ENCODE assay signal across 8 cellular contexts in the genomic region with DNA sequence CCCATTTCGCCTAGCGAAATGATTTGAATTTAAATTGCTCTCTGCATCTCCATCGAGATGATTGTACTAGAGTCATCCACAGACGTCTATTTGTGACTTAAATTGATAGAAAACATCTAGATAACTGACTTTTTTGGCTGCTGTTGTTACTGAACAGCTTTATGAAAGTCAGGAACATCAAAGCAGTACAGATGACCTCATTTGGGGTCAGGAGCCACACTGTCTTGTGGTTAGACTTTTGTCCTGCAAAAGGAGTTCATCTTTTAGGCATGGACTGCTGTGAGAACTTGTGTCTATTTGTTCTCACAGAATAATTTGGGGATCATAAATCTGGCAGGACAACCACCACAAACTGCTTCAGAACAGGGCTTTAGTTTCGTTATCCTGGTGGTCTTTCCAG. TPM values are rescaled to one million over a fixed set of nuclear protein-coding genes. Genes with fewer than 3 reads are reported as not detected.
DNase-seq lines count a peak whose midpoint lies in the region; ATAC-seq, FAIRE-seq and TF ChIP-seq lines count a peak whose summit lies in the region.
"Not testable (repeated sequence)": the region's sequence is repeated elsewhere in the genome, so short reads cannot be mapped to it uniquely, and the experiment has no call there.

No MANE protein-coding gene starts in this region.

- not testable (repeated sequence) for DNase-seq in GM12892 (ENCODE audit: insufficient read length); HTR-8/SVneo (ENCODE audit: insufficient read length, low spot score)

- peak; percentile 22 for ATAC-seq in GM18858 (IDR thresholded peaks at IDR 0.05; ENCODE audit: unreplicated experiment)
- ATAC-seq in GM19351 (IDR thresholded peaks at IDR 0.05; ENCODE audit: unreplicated experiment) = peak; percentile 42
- ATAC-seq in GM21381 (IDR thresholded peaks at IDR 0.05; ENCODE audit: unreplicated experiment) = peak; percentile 42
- peak; percentile 24 for ATAC-seq in HG02623 (IDR thresholded peaks at IDR 0.05; ENCODE audit: unreplicated experiment)
- peak; percentile 42 for ATAC-seq in HG03039 (IDR thresholded peaks at IDR 0.05; ENCODE audit: unreplicated experiment)
- ATAC-seq in HG03354 (IDR thresholded peaks at IDR 0.05; ENCODE audit: poor library complexity, severe bottlenecking, unreplicated experiment) = peak; percentile 27

- not testable (repeated sequence) for TF ChIP-seq POLR2A in GM12892 (IDR thresholded peaks at IDR 0.05; ENCODE audit: low read depth, low read length)

- FAIRE-seq in GM12892 (lab: Jason Lieb, UNC) (peak; percentile 96), HTR-8/SVneo (lab: Jason Lieb, UNC) (peak; percentile 66)

RNA-seq across cellular contexts. Expression of a gene that starts 4.8 kb away (rescaled TPM):
- polyA plus RNA-seq in GM12892 (2012; ENCODE audit: missing spikeins) = 0.19 TPM

RNA-seq across cellular contexts. Expression of a gene that starts 5.4 kb away (rescaled TPM):
- polyA plus RNA-seq in GM12892 (2012; ENCODE audit: missing spikeins) = 0.23 TPM

RNA-seq across cellular contexts. Expression of a gene that starts 15.7 kb away (rescaled TPM):
- not detected for polyA plus RNA-seq in GM12892 (2012; ENCODE audit: missing spikeins)

RNA-seq across cellular contexts. Expression of a gene that starts 42.2 kb away (rescaled TPM):
- 0.23 TPM for polyA plus RNA-seq in GM12892 (2012; ENCODE audit: missing spikeins)
